In genomic region chr1:40939320-40940059, GRCh38 we compare ENCODE assay signal across 10 cellular contexts. TPM values are rescaled to one million over a fixed set of nuclear protein-coding genes. Genes with fewer than 3 reads are reported as not detected.
DNase-seq lines count a peak whose midpoint lies in the region; ATAC-seq and TF ChIP-seq lines count a peak whose summit lies in the region.
"Had no signal": no experiment of that assay in that cellular context is flagged by ENCODE, and none has a peak within 500 bp of the region (broad histone marks: within the 10 kb centered on the region; RNA-seq: fewer than 3 reads in every experiment).

No MANE protein-coding gene starts in this region.

- H3K4me3 Mint-ChIP-seq in stimulated activated naive B cell treated with anti-CD40 and anti-IgM and Interleukin-4, amounts not matched to agents 10 μg/mL and 1 μg/mL and 100 μg/mL, for 72 hours = no peak overlapping the region
- H3K4me3 Mint-ChIP-seq: naive thymus-derived CD4-positive, alpha-beta T cell had no signal

- H3K36me3 Mint-ChIP-seq in stimulated activated naive B cell treated with anti-CD40 and anti-IgM and Interleukin-4, amounts not matched to agents 10 μg/mL and 1 μg/mL and 100 μg/mL, for 72 hours = no peaks in the 10 kb centered on the region
- H3K36me3 Mint-ChIP-seq: naive thymus-derived CD4-positive, alpha-beta T cell had no signal

- TF ChIP-seq POLR2A in stomach (IDR thresholded peaks at IDR 0.05) = no peak

- WGBS in heart right ventricle, 2 donors = 68 to 75% methylated on average over 12 of the region's 12 CpGs
- 60 to 63% (median 60%) methylated on average over 11 to 12 of the region's 12 CpGs for WGBS in stomach, 5 donors

- intact Hi-C loops in heart right ventricle (cut with DNase I) = no loop called here
- intact Hi-C loops in stomach (cut with DNase I; ENCODE audit: low total_unique reads) = no loop called here

- DNase-seq in H4 (ENCODE audit: low spot score) = peak; percentile 38
- DNase-seq in SW480 (ENCODE audit: low spot score) = peak; percentile 29
- DNase-seq in heart right ventricle = peak; percentile 17 to 30
- DNase-seq in stomach = no peak
- DNase-seq in OCI-M2 (lab: John Stamatoyannopoulos, UW; ENCODE audit: unreplicated experiment) = no peak
- DNase-seq in stimulated activated naive B cell treated with anti-CD40 and anti-IgM and Interleukin-4, amounts not matched to agents 10 μg/mL and 1 μg/mL and 100 μg/mL, for 72 hours = no peak
- DNase-seq: naive thymus-derived CD4-positive, alpha-beta T cell; NCI-H446 had no signal

- no peaks in the 10 kb centered on the region for H3K4me1 Mint-ChIP-seq in stimulated activated naive B cell treated with anti-CD40 and anti-IgM and Interleukin-4, amounts not matched to agents 10 μg/mL and 1 μg/mL and 100 μg/mL, for 72 hours

- no peak overlapping the region for H3K27ac Mint-ChIP-seq in stimulated activated naive B cell treated with anti-CD40 and anti-IgM and Interleukin-4, amounts not matched to agents 10 μg/mL and 1 μg/mL and 100 μg/mL, for 72 hours
- H3K27ac Mint-ChIP-seq: naive thymus-derived CD4-positive, alpha-beta T cell had no signal

- ATAC-seq in heart right ventricle (peak; percentile 72 to 92 (median 82)), GM19463 (IDR thresholded peaks at IDR 0.05; ENCODE audit: unreplicated experiment) (no peak), HG03439 (IDR thresholded peaks at IDR 0.05; ENCODE audit: unreplicated experiment) (no peak)
- no peak for ATAC-seq in stimulated activated naive B cell treated with anti-CD40 and anti-IgM and Interleukin-4, amounts not matched to agents 10 μg/mL and 1 μg/mL and 100 μg/mL, for 72 hours (replicated peaks)
- ATAC-seq: naive thymus-derived CD4-positive, alpha-beta T cell had no signal

- no peaks in the 10 kb centered on the region for H3K9me3 Mint-ChIP-seq in stimulated activated naive B cell treated with anti-CD40 and anti-IgM and Interleukin-4, amounts not matched to agents 10 μg/mL and 1 μg/mL and 100 μg/mL, for 72 hours

- no peak overlapping the region for H3K4me3 ChIP-seq in heart right ventricle
- no peak overlapping the region for H3K4me3 ChIP-seq in stomach

- H3K27me3 ChIP-seq in heart right ventricle (no peaks in the 10 kb centered on the region), stomach (no peaks in the 10 kb centered on the region)

- H3K4me1 ChIP-seq in heart right ventricle (peaks cover 0 to 13% (median 5%) of the 10 kb centered on the region in 9 donors), stomach (peaks cover 11 to 27% (median 21%) of the 10 kb centered on the region in 4 donors)

- TF ChIP-seq EP300 in stomach (IDR thresholded peaks at IDR 0.05) = no peak

- H3K9me3 ChIP-seq in heart right ventricle (no peaks in the 10 kb centered on the region), stomach (no peaks in the 10 kb centered on the region)

- H3K27ac ChIP-seq in heart right ventricle = peak overlapping the region in 1 of 10 donors; percentile 18
- H3K27ac ChIP-seq in stomach = peak overlapping the region in 4 of 5 donors; percentile 54 to 74 (median 58)

- H3K27me3 Mint-ChIP-seq in stimulated activated naive B cell treated with anti-CD40 and anti-IgM and Interleukin-4, amounts not matched to agents 10 μg/mL and 1 μg/mL and 100 μg/mL, for 72 hours = peaks cover 1 to 5% of the 10 kb centered on the region in 2 donors

- no peaks in the 10 kb centered on the region for H3K36me3 ChIP-seq in heart right ventricle
- H3K36me3 ChIP-seq in stomach = no peaks in the 10 kb centered on the region

- TF ChIP-seq CTCF in heart right ventricle (IDR thresholded peaks at IDR 0.05) (no peak), stomach (IDR thresholded peaks at IDR 0.05) (no peak)

RNA-seq across cellular contexts. Expression of gene CTPS1, which starts 40.0 kb away (rescaled TPM):
- 38.7 and 56.2 TPM in 2 replicates for total RNA-seq in H4 (2014; rRNA removed; shearing (Covaris generic))
- total RNA-seq in heart right ventricle = 10 to 100 TPM in 1 of 10 donors, 1 to 10 TPM in 9; 6.0 to 12.1 (median 7.1) TPM
- 10 to 100 TPM in 1 of 2 donors, 1 to 10 TPM in 1; 4.6 to 12.0 TPM for polyA plus RNA-seq in heart right ventricle
- total RNA-seq in stomach = 10 to 100 TPM; 14.0 to 45.5 (median 32.7) TPM
- polyA plus RNA-seq in stomach = 1 to 10 TPM; 6.4 to 9.8 (median 8.1) TPM

Comparison
In these comparisons a context has a peak if more than half of its experiments do, and no peak if none do; other contexts are left out.
1. DNase-seq: peak in H4 (single experiment), SW480 (single experiment) and heart right ventricle (2 of 2); none in stomach (single experiment), OCI-M2 (single experiment) and stimulated activated naive B cell treated with anti-CD40 and anti-IgM and Interleukin-4, amounts not matched to agents 10 μg/mL and 1 μg/mL and 100 μg/mL, for 72 hours (single experiment).
2. ATAC-seq: peak in heart right ventricle (8 of 8); none in stimulated activated naive B cell treated with anti-CD40 and anti-IgM and Interleukin-4, amounts not matched to agents 10 μg/mL and 1 μg/mL and 100 μg/mL, for 72 hours (0 of 2), GM19463 (single experiment) and HG03439 (single experiment).